Comparison of ENCODE assay signal across 24 cellular contexts in genomic region chrX:102963955-102964354, GRCh38. TPM values are rescaled to one million over a fixed set of nuclear protein-coding genes. Genes with fewer than 3 reads are reported as not detected.
"Had no signal": no experiment of that assay in that cellular context is flagged by ENCODE, and none has a peak within 500 bp of the region (broad histone marks: within the 10 kb centered on the region; RNA-seq: fewer than 3 reads in every experiment).

No MANE protein-coding gene starts in this region.

- H3K36me3 ChIP-seq: esophagus squamous epithelium, gastrocnemius medialis, heart right ventricle, left lung, lower lobe of right lung had no signal

- ATAC-seq: effector memory CD8-positive, alpha-beta T cell; esophagus mucosa; gastrocnemius medialis; heart right ventricle; left cardiac atrium; left lung; left ventricle myocardium superior; lower lobe of right lung; naive thymus-derived CD4-positive, alpha-beta T cell had no signal

- DNase-seq: dermis blood vessel endothelial cell; dorsolateral prefrontal cortex; effector CD8-positive, alpha-beta T cell; effector memory CD8-positive, alpha-beta T cell; endodermal cell; erythroblast; esophagus squamous epithelium; foreskin fibroblast; foreskin melanocyte; gastrocnemius medialis; glutamatergic neuron; head of caudate nucleus; heart right ventricle; hippocampal formation; left cardiac atrium; left lung; left ventricle myocardium superior; lower lobe of right lung; mesenchymal stem cell; naive thymus-derived CD4-positive, alpha-beta T cell had no signal

- H3K4me1 ChIP-seq: esophagus squamous epithelium, gastrocnemius medialis, heart right ventricle, left lung, lower lobe of right lung had no signal

- H3K27ac ChIP-seq: coronary artery, dorsolateral prefrontal cortex, epithelial cell of prostate, esophagus squamous epithelium, gastrocnemius medialis, heart right ventricle, left lung, lower lobe of right lung had no signal

- H3K4me3 ChIP-seq: coronary artery, dorsolateral prefrontal cortex, esophagus squamous epithelium, gastrocnemius medialis, heart right ventricle, left lung, lower lobe of right lung had no signal

- H3K27me3 ChIP-seq: esophagus squamous epithelium, left lung had no signal

- H3K9me3 ChIP-seq: gastrocnemius medialis, lower lobe of right lung had no signal

RNA-seq across cellular contexts. Expression of gene RAB40AL, which starts 26.9 kb away (rescaled TPM):
- total RNA-seq: dermis blood vessel endothelial cell, kidney epithelial cell, left ventricle myocardium superior had no signal
